ENCODE assay signal across 1 cellular context in the genomic region with DNA sequence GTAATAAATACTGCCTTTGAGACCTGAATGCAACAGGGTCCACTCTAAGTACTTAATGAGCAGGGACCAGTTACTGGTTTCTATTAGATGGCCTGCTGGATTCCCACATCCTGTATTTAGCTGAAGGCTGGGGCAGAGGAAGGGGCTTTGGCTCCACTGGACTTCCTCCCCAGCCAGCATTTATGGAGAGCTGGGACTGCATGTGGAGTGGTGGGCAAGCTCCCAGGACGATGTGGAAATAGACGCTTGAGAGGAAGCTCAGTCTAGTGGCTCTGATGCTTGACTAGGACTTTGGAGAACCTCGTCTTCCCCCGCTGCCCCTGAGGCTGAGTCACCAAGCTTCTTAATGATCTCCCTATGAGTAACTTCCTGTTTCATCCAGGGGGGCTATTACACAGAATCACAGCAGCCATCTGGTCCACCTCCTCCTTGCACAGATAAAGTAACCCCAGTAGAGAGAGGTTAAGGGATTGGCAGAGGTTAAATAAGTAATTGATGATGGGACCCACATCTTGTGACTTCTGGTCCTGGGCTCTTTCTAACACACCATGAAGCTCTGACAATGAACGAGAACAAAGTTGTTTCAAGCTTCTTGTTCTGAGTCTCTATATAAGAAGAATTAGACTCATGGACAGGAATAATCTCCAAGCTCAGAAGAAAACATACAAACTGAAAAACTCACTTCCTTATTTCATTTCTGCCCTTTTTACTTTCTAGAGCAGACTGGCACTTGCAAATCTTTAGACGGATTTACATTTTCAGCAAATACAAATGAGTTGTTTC.
TF ChIP-seq lines count a peak whose summit lies in the region.

No MANE protein-coding gene starts in this region.

TF ChIP-seq in K562, 482 proteins besides CTCF, POLR2A, EP300 and RAD21 (continued from another document):
- TF ChIP-seq SMARCA5 (IDR thresholded peaks at IDR 0.05) = no peak
- TF ChIP-seq RUNX1 (IDR thresholded peaks at IDR 0.05; ENCODE audit: low read depth) = no peak
- TF ChIP-seq SMARCE1 (IDR thresholded peaks at IDR 0.05) = peak; percentile 85
- TF ChIP-seq ZNF75A (CRISPR knock-in tag; IDR thresholded peaks at IDR 0.05) = no peak
- TF ChIP-seq, protein P1, sequence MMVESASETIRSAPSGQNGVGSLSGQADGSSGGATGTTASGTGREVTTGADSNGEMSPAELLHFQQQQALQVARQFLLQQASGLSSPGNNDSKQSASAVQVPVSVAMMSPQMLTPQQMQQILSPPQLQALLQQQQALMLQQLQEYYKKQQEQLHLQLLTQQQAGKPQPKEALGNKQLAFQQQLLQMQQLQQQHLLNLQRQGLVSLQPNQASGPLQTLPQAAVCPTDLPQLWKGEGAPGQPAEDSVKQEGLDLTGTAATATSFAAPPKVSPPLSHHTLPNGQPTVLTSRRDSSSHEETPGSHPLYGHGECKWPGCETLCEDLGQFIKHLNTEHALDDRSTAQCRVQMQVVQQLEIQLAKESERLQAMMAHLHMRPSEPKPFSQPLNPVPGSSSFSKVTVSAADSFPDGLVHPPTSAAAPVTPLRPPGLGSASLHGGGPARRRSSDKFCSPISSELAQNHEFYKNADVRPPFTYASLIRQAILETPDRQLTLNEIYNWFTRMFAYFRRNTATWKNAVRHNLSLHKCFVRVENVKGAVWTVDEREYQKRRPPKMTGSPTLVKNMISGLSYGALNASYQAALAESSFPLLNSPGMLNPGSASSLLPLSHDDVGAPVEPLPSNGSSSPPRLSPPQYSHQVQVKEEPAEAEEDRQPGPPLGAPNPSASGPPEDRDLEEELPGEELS (CRISPR knock-in tag; IDR thresholded peaks at IDR 0.05; ENCODE audit: borderline replicate concordance) = no peak
- no peak for TF ChIP-seq PTRF (tag; IDR thresholded peaks at IDR 0.05)
- TF ChIP-seq NUFIP1 (IDR thresholded peaks at IDR 0.05; ENCODE audit: partially characterized antibody) = no peak
- TF ChIP-seq PHF8 (IDR thresholded peaks at IDR 0.05; ENCODE audit: borderline replicate concordance, low read length) = no peak
- TF ChIP-seq POU5F1 (IDR thresholded peaks at IDR 0.05; ENCODE audit: borderline replicate concordance, low read depth, low read length, partially characterized antibody) = no peak
- no peak for TF ChIP-seq TRIM28 (IDR thresholded peaks at IDR 0.05)
- TF ChIP-seq, protein P2, sequence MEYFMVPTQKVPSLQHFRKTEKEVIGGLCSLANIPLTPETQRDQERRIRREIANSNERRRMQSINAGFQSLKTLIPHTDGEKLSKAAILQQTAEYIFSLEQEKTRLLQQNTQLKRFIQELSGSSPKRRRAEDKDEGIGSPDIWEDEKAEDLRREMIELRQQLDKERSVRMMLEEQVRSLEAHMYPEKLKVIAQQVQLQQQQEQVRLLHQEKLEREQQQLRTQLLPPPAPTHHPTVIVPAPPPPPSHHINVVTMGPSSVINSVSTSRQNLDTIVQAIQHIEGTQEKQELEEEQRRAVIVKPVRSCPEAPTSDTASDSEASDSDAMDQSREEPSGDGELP (CRISPR knock-in tag; IDR thresholded peaks at IDR 0.05; ENCODE audit: borderline replicate concordance) = no peak
- TF ChIP-seq, protein P3, sequence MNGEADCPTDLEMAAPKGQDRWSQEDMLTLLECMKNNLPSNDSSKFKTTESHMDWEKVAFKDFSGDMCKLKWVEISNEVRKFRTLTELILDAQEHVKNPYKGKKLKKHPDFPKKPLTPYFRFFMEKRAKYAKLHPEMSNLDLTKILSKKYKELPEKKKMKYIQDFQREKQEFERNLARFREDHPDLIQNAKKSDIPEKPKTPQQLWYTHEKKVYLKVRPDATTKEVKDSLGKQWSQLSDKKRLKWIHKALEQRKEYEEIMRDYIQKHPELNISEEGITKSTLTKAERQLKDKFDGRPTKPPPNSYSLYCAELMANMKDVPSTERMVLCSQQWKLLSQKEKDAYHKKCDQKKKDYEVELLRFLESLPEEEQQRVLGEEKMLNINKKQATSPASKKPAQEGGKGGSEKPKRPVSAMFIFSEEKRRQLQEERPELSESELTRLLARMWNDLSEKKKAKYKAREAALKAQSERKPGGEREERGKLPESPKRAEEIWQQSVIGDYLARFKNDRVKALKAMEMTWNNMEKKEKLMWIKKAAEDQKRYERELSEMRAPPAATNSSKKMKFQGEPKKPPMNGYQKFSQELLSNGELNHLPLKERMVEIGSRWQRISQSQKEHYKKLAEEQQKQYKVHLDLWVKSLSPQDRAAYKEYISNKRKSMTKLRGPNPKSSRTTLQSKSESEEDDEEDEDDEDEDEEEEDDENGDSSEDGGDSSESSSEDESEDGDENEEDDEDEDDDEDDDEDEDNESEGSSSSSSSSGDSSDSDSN (IDR thresholded peaks at IDR 0.05; ENCODE audit: borderline replicate concordance in 1 of 2, low read depth in 2 of 2, low read length in 2 of 2) = no peak
- 0 out of 4 replicates have a peak, but pooled peaks of 1 of the 2 experiments have one; percentile 51 for TF ChIP-seq RCOR1 (IDR thresholded peaks at IDR 0.05; ENCODE audit: borderline replicate concordance in 1 of 2, low read depth in 2 of 2, low read length in 2 of 2)
- TF ChIP-seq SRF (CRISPR knock-in tag; IDR thresholded peaks at IDR 0.05) = peak in 1 of 2 experiments; percentile 48; a peak in 1 of 4 replicates
- TF ChIP-seq ZNF717 (CRISPR knock-in tag; IDR thresholded peaks at IDR 0.05) = no peak
- no peak for TF ChIP-seq TEAD2 (tag; IDR thresholded peaks at IDR 0.05)
- TF ChIP-seq MBD2 (IDR thresholded peaks at IDR 0.05; ENCODE audit: borderline replicate concordance, low read depth) = no peak
- TF ChIP-seq, protein P4, sequence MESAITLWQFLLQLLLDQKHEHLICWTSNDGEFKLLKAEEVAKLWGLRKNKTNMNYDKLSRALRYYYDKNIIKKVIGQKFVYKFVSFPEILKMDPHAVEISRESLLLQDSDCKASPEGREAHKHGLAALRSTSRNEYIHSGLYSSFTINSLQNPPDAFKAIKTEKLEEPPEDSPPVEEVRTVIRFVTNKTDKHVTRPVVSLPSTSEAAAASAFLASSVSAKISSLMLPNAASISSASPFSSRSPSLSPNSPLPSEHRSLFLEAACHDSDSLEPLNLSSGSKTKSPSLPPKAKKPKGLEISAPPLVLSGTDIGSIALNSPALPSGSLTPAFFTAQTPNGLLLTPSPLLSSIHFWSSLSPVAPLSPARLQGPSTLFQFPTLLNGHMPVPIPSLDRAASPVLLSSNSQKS (CRISPR knock-in tag; IDR thresholded peaks at IDR 0.05) = no peak
